In the genomic region with DNA sequence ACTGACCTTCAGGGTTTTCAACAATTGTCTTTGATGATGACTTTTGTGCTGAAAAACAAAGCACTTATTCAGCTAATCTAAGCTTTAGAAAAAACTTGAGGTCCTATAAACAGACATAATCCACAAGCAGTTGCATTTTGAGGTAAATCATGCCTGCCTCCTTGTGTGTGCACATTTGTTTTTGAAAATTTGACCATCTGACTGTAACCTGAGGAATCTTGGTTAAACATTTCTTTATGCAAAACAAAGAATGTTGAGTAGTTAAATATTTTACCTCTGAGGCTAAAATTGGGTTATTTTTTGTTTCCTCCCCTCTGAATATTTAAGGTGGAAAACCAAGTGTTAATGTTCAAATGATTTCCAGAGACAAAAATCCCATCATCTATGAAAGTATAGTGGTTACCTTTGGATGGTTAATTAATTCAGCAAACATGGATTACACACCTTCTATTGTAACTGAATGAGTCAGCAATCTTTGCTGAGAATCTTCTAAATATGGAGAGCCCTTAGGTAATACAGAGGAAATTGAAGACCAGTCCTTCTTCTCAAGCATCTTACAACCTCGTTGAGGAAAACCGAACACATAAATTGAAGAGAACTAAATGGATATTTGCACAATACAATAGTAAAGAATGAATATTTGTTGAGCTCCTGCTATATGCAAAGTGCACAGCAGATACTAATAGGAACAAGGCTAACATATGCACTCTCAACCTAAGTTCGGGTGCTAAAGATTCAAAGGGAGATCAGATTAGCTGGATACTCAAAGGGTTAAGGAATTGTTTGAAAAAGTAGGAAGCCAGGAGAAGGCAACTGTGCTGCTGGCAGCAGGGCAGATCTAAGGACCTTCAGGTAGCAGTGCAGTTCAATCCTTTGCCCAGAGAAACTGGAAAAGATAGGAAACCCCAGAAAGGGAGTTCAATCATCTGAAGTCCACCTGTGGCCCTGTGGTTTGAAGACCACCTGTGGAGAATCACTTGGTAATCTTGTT, we compare ENCODE assay signal across 13 cellular contexts.
"Had no signal": no experiment of that assay in that cellular context is flagged by ENCODE, and none has a peak within 500 bp of the region (broad histone marks: within the 10 kb centered on the region; RNA-seq: fewer than 3 reads in every experiment).

No MANE protein-coding gene starts in this region.

- H3K4me1 ChIP-seq: esophagus squamous epithelium, lower lobe of right lung, right atrium auricular region had no signal

- DNase-seq: activated CD4-positive, alpha-beta T cell treated with anti-CD3 and anti-CD28 coated beads, Interleukin-2, amount 50 U/mL, for 1 hour; activated effector memory CD4-positive, alpha-beta T cell treated with Interleukin-2 at 50 U/mL for 16 hours; activated T-cell treated with anti-CD3 and anti-CD28 coated beads, Interleukin-2, amount 50 U/mL, for 1 hour; amygdala; cerebellar nuclear complex; effector memory CD8-positive, alpha-beta T cell; esophagus squamous epithelium; foreskin fibroblast; glutamatergic neuron; lower lobe of right lung; naive B cell had no signal

- H3K36me3 ChIP-seq: esophagus squamous epithelium, lower lobe of right lung, right atrium auricular region had no signal

- ATAC-seq: effector memory CD8-positive, alpha-beta T cell; lower lobe of right lung had no signal

- FAIRE-seq: urothelium cell line had no signal

- H3K4me3 ChIP-seq: esophagus squamous epithelium, lower lobe of right lung, right atrium auricular region had no signal

- H3K27me3 ChIP-seq: esophagus squamous epithelium, right atrium auricular region had no signal

- H3K27ac ChIP-seq: esophagus squamous epithelium, lower lobe of right lung, right atrium auricular region had no signal
